26 cellular contexts compared by ENCODE assay signal in the genomic region with DNA sequence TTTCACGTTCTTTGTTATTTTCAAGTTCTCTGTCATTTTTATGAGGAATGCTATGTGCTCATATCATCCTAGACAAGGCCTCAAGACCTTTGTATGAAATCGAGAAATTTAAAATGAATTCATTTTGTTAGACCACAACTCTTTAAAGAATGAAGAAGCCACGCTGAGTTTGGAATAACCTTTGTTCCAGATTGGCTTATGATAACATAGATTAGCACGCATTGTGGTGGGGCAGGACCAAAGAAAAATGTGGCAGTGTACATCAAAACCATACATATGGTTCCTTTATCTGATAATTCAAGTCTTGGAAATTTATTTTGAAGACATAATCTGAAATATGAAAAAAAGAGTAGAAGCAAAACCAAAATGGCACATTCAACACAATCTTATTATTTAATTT. TPM values are rescaled to one million over a fixed set of nuclear protein-coding genes. Genes with fewer than 3 reads are reported as not detected.
"Had no signal": no experiment of that assay in that cellular context is flagged by ENCODE, and none has a peak within 500 bp of the region (broad histone marks: within the 10 kb centered on the region; RNA-seq: fewer than 3 reads in every experiment).

No MANE protein-coding gene starts in this region.

- H3K4me1 ChIP-seq: left ventricle myocardium inferior, thyroid gland had no signal

- H3K27me3 ChIP-seq: thyroid gland, upper lobe of right lung had no signal

- H3K4me3 Mint-ChIP-seq: activated B cell treated with CpG ODN at 0.5 μM for 24 hours; activated CD4-positive, alpha-beta memory T cell treated with anti-CD3 and anti-CD28 coated beads, Interleukin-2, amount 10 ng/mL, durations not matched to agents 7 days and 5 days; activated CD4-positive, alpha-beta T cell treated with anti-CD3 and anti-CD28 coated beads for 36 hours; activated naive CD4-positive, alpha-beta T cell treated with anti-CD3 and anti-CD28 coated beads for 36 hours; activated naive CD8-positive, alpha-beta T cell treated with anti-CD3 and anti-CD28 coated beads, Interleukin-2, amount 10 ng/mL, durations not matched to agents 7 days and 5 days; activated T-cell treated with anti-CD3 and anti-CD28 coated beads, Interleukin-2, amount 50 U/mL, for 72 hours; natural killer cell treated with Interleukin-12 subunit alpha and Interleukin-12 subunit beta and Interleukin-15 and Interleukin-18, amount 100 ng/mL, for 72 hours; stimulated activated naive CD8-positive, alpha-beta T cell treated with anti-CD3 and anti-CD28 coated beads, Interleukin-15, Interleukin-2, amounts not matched to agents 100 ng/mL and 50 ng/mL, for 24 hours had no signal

- H3K27ac Mint-ChIP-seq: activated B cell treated with CpG ODN at 0.5 μM for 24 hours; activated CD4-positive, alpha-beta memory T cell treated with anti-CD3 and anti-CD28 coated beads, Interleukin-2, amount 10 ng/mL, durations not matched to agents 7 days and 5 days; activated CD4-positive, alpha-beta T cell treated with anti-CD3 and anti-CD28 coated beads for 36 hours; activated naive CD4-positive, alpha-beta T cell treated with anti-CD3 and anti-CD28 coated beads for 36 hours; activated naive CD8-positive, alpha-beta T cell treated with anti-CD3 and anti-CD28 coated beads, Interleukin-2, amount 10 ng/mL, durations not matched to agents 7 days and 5 days; activated T-cell treated with anti-CD3 and anti-CD28 coated beads, Interleukin-2, amount 50 U/mL, for 72 hours; natural killer cell treated with Interleukin-12 subunit alpha and Interleukin-12 subunit beta and Interleukin-15 and Interleukin-18, amount 100 ng/mL, for 72 hours; progenitor cell of endocrine pancreas; stimulated activated naive CD8-positive, alpha-beta T cell treated with anti-CD3 and anti-CD28 coated beads, Interleukin-15, Interleukin-2, amounts not matched to agents 100 ng/mL and 50 ng/mL, for 24 hours had no signal

- H3K36me3 Mint-ChIP-seq: activated naive CD8-positive, alpha-beta T cell treated with anti-CD3 and anti-CD28 coated beads, Interleukin-2, amount 10 ng/mL, durations not matched to agents 7 days and 5 days; natural killer cell treated with Interleukin-12 subunit alpha and Interleukin-12 subunit beta and Interleukin-15 and Interleukin-18, amount 100 ng/mL, for 72 hours had no signal

- DNase-seq: activated B cell treated with CpG ODN at 0.5 μM for 24 hours; activated CD4-positive, alpha-beta memory T cell treated with anti-CD3 and anti-CD28 coated beads, Interleukin-2, amount 10 ng/mL, durations not matched to agents 7 days and 5 days; activated CD4-positive, alpha-beta T cell treated with anti-CD3 and anti-CD28 coated beads for 36 hours; activated effector memory CD4-positive, alpha-beta T cell treated with Interleukin-2 at 50 U/mL for 16 hours; activated naive CD4-positive, alpha-beta T cell treated with anti-CD3 and anti-CD28 coated beads for 36 hours; activated naive CD8-positive, alpha-beta T cell treated with anti-CD3 and anti-CD28 coated beads, Interleukin-2, amount 10 ng/mL, durations not matched to agents 7 days and 5 days; activated T-cell treated with anti-CD3 and anti-CD28 coated beads, Interleukin-2, amount 50 U/mL, for 72 hours; amniotic stem cell; effector CD4-positive, alpha-beta T cell; erythroblast; glutamatergic neuron; hippocampal formation; left ventricle myocardium inferior; retina; stimulated activated CD4-positive, alpha-beta T cell treated with anti-CD3 and anti-CD28 coated beads, Interleukin-1b, Interleukin-23, amount 100 ng/mL, for 48 hours; substantia nigra; T-helper 9 cell; thyroid gland; upper lobe of right lung had no signal

- H3K36me3 ChIP-seq: cardiac muscle cell, left ventricle myocardium inferior, thyroid gland, upper lobe of right lung had no signal

- H3K9me3 Mint-ChIP-seq: activated B cell treated with CpG ODN at 0.5 μM for 24 hours; activated CD4-positive, alpha-beta memory T cell treated with anti-CD3 and anti-CD28 coated beads, Interleukin-2, amount 10 ng/mL, durations not matched to agents 7 days and 5 days; activated naive CD4-positive, alpha-beta T cell treated with anti-CD3 and anti-CD28 coated beads for 36 hours; activated naive CD8-positive, alpha-beta T cell treated with anti-CD3 and anti-CD28 coated beads, Interleukin-2, amount 10 ng/mL, durations not matched to agents 7 days and 5 days; activated T-cell treated with anti-CD3 and anti-CD28 coated beads, Interleukin-2, amount 50 U/mL, for 72 hours; natural killer cell treated with Interleukin-12 subunit alpha and Interleukin-12 subunit beta and Interleukin-15 and Interleukin-18, amount 100 ng/mL, for 72 hours; stimulated activated naive CD8-positive, alpha-beta T cell treated with anti-CD3 and anti-CD28 coated beads, Interleukin-15, Interleukin-2, amounts not matched to agents 100 ng/mL and 50 ng/mL, for 24 hours had no signal

- H3K9me3 ChIP-seq: left ventricle myocardium inferior, thyroid gland, upper lobe of right lung had no signal

- ATAC-seq: activated CD4-positive, alpha-beta T cell treated with anti-CD3 and anti-CD28 coated beads for 36 hours; activated T-cell treated with anti-CD3 and anti-CD28 coated beads, Interleukin-2, amount 50 U/mL, for 72 hours; natural killer cell treated with Interleukin-12 subunit alpha and Interleukin-12 subunit beta and Interleukin-15 and Interleukin-18, amount 100 ng/mL, for 72 hours; upper lobe of right lung had no signal

- H3K4me1 Mint-ChIP-seq: activated B cell treated with CpG ODN at 0.5 μM for 24 hours; activated CD4-positive, alpha-beta memory T cell treated with anti-CD3 and anti-CD28 coated beads, Interleukin-2, amount 10 ng/mL, durations not matched to agents 7 days and 5 days; activated CD4-positive, alpha-beta T cell treated with anti-CD3 and anti-CD28 coated beads for 36 hours; activated naive CD8-positive, alpha-beta T cell treated with anti-CD3 and anti-CD28 coated beads, Interleukin-2, amount 10 ng/mL, durations not matched to agents 7 days and 5 days had no signal

- H3K4me3 ChIP-seq: cardiac muscle cell, left ventricle myocardium inferior, thyroid gland, upper lobe of right lung had no signal

RNA-seq across cellular contexts. Expression of gene HSD17B2, which starts 2.2 kb away (rescaled TPM):
- total RNA-seq: activated B cell treated with CpG ODN at 0.5 μM for 24 hours; activated CD4-positive, alpha-beta memory T cell treated with anti-CD3 and anti-CD28 coated beads, Interleukin-2, amount 10 ng/mL, durations not matched to agents 7 days and 5 days; activated CD4-positive, alpha-beta T cell treated with anti-CD3 and anti-CD28 coated beads for 36 hours; activated naive CD4-positive, alpha-beta T cell treated with anti-CD3 and anti-CD28 coated beads for 36 hours; activated naive CD8-positive, alpha-beta T cell treated with anti-CD3 and anti-CD28 coated beads, Interleukin-2, amount 10 ng/mL, durations not matched to agents 7 days and 5 days; activated T-cell treated with anti-CD3 and anti-CD28 coated beads, Interleukin-2, amount 50 U/mL, for 72 hours; cardiac muscle cell; left ventricle myocardium inferior; natural killer cell treated with Interleukin-12 subunit alpha and Interleukin-12 subunit beta and Interleukin-15 and Interleukin-18, amount 100 ng/mL, for 72 hours; skeletal muscle tissue; T-helper 1 cell treated with Interleukin-12 subunit alpha and Interleukin-12 subunit beta and Interleukin-4 antibody, amounts not matched to agents 30 ng/mL and 1 ng/mL, for 36 hours; thyroid gland had no signal

RNA-seq across cellular contexts. Expression of gene SDR42E1, which starts 26.0 kb away (rescaled TPM):
- total RNA-seq: osteocyte had no signal
